2 cellular contexts compared by ENCODE assay signal in the genomic region with DNA sequence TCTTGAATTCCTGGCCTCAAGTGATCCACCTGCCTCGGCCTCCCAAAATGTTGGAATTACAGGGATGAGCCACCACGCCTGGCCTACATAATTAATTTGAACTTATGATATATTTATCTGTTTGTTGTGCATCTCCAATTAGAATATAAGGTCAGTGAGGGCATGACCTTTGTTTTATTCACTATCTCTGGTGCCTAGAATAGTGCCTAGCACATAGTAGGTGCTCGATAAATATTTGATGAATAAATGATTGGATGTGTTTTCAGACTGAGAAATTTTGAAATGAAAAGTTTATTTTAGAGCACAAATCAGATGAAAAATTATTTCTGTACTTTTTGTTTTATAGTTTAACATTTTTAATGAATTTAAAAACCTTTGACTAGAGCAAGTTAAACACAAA.
TF ChIP-seq lines count a peak whose summit lies in the region.

No MANE protein-coding gene starts in this region.

TF ChIP-seq in HepG2, 621 proteins besides CTCF, POLR2A, EP300 and RAD21:
- TF ChIP-seq, protein P1, sequence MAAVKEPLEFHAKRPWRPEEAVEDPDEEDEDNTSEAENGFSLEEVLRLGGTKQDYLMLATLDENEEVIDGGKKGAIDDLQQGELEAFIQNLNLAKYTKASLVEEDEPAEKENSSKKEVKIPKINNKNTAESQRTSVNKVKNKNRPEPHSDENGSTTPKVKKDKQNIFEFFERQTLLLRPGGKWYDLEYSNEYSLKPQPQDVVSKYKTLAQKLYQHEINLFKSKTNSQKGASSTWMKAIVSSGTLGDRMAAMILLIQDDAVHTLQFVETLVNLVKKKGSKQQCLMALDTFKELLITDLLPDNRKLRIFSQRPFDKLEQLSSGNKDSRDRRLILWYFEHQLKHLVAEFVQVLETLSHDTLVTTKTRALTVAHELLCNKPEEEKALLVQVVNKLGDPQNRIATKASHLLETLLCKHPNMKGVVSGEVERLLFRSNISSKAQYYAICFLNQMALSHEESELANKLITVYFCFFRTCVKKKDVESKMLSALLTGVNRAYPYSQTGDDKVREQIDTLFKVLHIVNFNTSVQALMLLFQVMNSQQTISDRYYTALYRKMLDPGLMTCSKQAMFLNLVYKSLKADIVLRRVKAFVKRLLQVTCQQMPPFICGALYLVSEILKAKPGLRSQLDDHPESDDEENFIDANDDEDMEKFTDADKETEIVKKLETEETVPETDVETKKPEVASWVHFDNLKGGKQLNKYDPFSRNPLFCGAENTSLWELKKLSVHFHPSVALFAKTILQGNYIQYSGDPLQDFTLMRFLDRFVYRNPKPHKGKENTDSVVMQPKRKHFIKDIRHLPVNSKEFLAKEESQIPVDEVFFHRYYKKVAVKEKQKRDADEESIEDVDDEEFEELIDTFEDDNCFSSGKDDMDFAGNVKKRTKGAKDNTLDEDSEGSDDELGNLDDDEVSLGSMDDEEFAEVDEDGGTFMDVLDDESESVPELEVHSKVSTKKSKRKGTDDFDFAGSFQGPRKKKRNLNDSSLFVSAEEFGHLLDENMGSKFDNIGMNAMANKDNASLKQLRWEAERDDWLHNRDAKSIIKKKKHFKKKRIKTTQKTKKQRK (IDR thresholded peaks at IDR 0.05; ENCODE audit: low read length): no peak
- peak; percentile 66; the same call in 1 of the 2 replicates for TF ChIP-seq ZKSCAN1 (IDR thresholded peaks at IDR 0.05; ENCODE audit: low read length)

TF ChIP-seq in K562, 482 proteins besides CTCF, POLR2A, EP300 and RAD21:
- TF ChIP-seq, protein P2, sequence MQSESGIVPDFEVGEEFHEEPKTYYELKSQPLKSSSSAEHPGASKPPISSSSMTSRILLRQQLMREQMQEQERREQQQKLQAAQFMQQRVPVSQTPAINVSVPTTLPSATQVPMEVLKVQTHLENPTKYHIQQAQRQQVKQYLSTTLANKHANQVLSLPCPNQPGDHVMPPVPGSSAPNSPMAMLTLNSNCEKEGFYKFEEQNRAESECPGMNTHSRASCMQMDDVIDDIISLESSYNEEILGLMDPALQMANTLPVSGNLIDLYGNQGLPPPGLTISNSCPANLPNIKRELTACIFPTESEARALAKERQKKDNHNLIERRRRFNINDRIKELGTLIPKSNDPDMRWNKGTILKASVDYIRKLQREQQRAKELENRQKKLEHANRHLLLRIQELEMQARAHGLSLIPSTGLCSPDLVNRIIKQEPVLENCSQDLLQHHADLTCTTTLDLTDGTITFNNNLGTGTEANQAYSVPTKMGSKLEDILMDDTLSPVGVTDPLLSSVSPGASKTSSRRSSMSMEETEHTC (IDR thresholded peaks at IDR 0.05): no peak
- TF ChIP-seq OTX1 (CRISPR knock-in tag; IDR thresholded peaks at IDR 0.05) (no peak), POLR2B (IDR thresholded peaks at IDR 0.05; ENCODE audit: low read depth, partially characterized antibody) (no peak), NR2F6 (CRISPR knock-in tag; IDR thresholded peaks at IDR 0.05) (no peak), TOE1 (IDR thresholded peaks at IDR 0.05; ENCODE audit: borderline replicate concordance) (no peak), TOE1 (CRISPR knock-in tag; IDR thresholded peaks at IDR 0.05; ENCODE audit: borderline replicate concordance, low read depth) (no peak), BHLHE40 (IDR thresholded peaks at IDR 0.05; ENCODE audit: low read length) (no peak), ZKSCAN1 (IDR thresholded peaks at IDR 0.05; ENCODE audit: low read depth, low read length) (peak; percentile 84)
- TF ChIP-seq, protein P3, sequence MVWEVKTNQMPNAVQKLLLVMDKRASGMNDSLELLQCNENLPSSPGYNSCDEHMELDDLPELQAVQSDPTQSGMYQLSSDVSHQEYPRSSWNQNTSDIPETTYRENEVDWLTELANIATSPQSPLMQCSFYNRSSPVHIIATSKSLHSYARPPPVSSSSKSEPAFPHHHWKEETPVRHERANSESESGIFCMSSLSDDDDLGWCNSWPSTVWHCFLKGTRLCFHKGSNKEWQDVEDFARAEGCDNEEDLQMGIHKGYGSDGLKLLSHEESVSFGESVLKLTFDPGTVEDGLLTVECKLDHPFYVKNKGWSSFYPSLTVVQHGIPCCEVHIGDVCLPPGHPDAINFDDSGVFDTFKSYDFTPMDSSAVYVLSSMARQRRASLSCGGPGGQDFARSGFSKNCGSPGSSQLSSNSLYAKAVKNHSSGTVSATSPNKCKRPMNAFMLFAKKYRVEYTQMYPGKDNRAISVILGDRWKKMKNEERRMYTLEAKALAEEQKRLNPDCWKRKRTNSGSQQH (CRISPR knock-in tag; IDR thresholded peaks at IDR 0.05): no peak
